13 cellular contexts compared by ENCODE assay signal in genomic region chr2:239979243-239980023, GRCh38. TPM values are rescaled to one million over a fixed set of nuclear protein-coding genes. Genes with fewer than 3 reads are reported as not detected.
DNase-seq lines count a peak whose midpoint lies in the region; ATAC-seq and TF ChIP-seq lines count a peak whose summit lies in the region.
"Had no signal": no experiment of that assay in that cellular context is flagged by ENCODE, and none has a peak within 500 bp of the region (broad histone marks: within the 10 kb centered on the region; RNA-seq: fewer than 3 reads in every experiment).

No MANE protein-coding gene starts in this region.

- peak; percentile 39 to 73 (median 50) for ATAC-seq in right lobe of liver
- ATAC-seq in body of pancreas, result no peak
- ATAC-seq: activated T-cell treated with anti-CD3 and anti-CD28 coated beads, Interleukin-2, amount 50 U/mL, for 4 hours; PC-3 had no signal

- no peaks in the 10 kb centered on the region for H3K4me1 ChIP-seq in right lobe of liver
- H3K4me1 ChIP-seq in uterus, result no peaks in the 10 kb centered on the region
- H3K4me1 ChIP-seq in body of pancreas, result no peaks in the 10 kb centered on the region

- H3K9me3 ChIP-seq in right lobe of liver, result no peaks in the 10 kb centered on the region
- no peaks in the 10 kb centered on the region for H3K9me3 ChIP-seq in uterus
- no peaks in the 10 kb centered on the region for H3K9me3 ChIP-seq in body of pancreas

- H3K27me3 ChIP-seq in right lobe of liver, result no peaks in the 10 kb centered on the region
- no peaks in the 10 kb centered on the region for H3K27me3 ChIP-seq in uterus
- no peaks in the 10 kb centered on the region for H3K27me3 ChIP-seq in body of pancreas

- no peak overlapping the region for H3K27ac ChIP-seq in VCaP
- no peak overlapping the region for H3K27ac ChIP-seq in right lobe of liver
- no peak overlapping the region for H3K27ac ChIP-seq in uterus
- H3K27ac ChIP-seq in body of pancreas, result no peak overlapping the region

- intact Hi-C loops in right lobe of liver (cut with DNase I) (no loop called here), uterus (cut with DNase I; ENCODE audit: low total_unique reads) (no loop called here), body of pancreas (cut with DNase I) (no loop called here)

- H3K4me3 ChIP-seq in fibroblast of pulmonary artery (replicated peaks; ENCODE audit: low read depth, low read length) (no peak overlapping the region), right lobe of liver (no peak overlapping the region), uterus (no peak overlapping the region), body of pancreas (no peak overlapping the region)

- TF ChIP-seq CTCF in VCaP (conservative IDR thresholded peaks at IDR 0.05) (0 out of 2 replicates have a peak, but pooled peaks have one; percentile 13), fibroblast of pulmonary artery (IDR thresholded peaks at IDR 0.05; ENCODE audit: low read length, missing control alignments) (peak; percentile 34), right lobe of liver (IDR thresholded peaks at IDR 0.05) (peak in 1 of 4 donors; percentile 6), uterus (IDR thresholded peaks at IDR 0.05) (peak; percentile 20 to 66 (median 51)), body of pancreas (IDR thresholded peaks at IDR 0.05) (no peak)

- TF ChIP-seq POLR2A in right lobe of liver (IDR thresholded peaks at IDR 0.05) (no peak), uterus (IDR thresholded peaks at IDR 0.05) (no peak), body of pancreas (IDR thresholded peaks at IDR 0.05) (no peak)

- 93% methylated on average over 12 of the region's 19 CpGs for WGBS in right lobe of liver (ENCODE audit: insufficient coverage, low coverage, low lambda C conversion rate, missing lambda C conversion rate)
- 94 to 96% methylated on average over 18 of the region's 19 CpGs for WGBS in body of pancreas, 2 donors

- DNase-seq in fibroblast of pulmonary artery (ENCODE audit: low read depth) (peak; percentile 31), right lobe of liver (no peak), uterus (peak in 1 of 2 donors; percentile 38), EL (no peak), body of pancreas (no peak), NCI-H774 (lab: John Stamatoyannopoulos, UW) (no peak)
- DNase-seq: activated T-cell treated with anti-CD3 and anti-CD28 coated beads, Interleukin-2, amount 50 U/mL, for 4 hours; central memory CD4-positive, alpha-beta T cell; NCI-H187; PC-3; T1000 had no signal

- H3K36me3 ChIP-seq in right lobe of liver (peaks cover 0 to 8% (median 6%) of the 10 kb centered on the region in 4 donors), uterus (no peaks in the 10 kb centered on the region), body of pancreas (replicated peaks in 1 of 2; ENCODE audit: insufficient read depth in 1 of 2, low read depth in 2 of 2) (no peaks in the 10 kb centered on the region)

RNA-seq across cellular contexts. Expression of gene NDUFA10, which starts 45.7 kb away (rescaled TPM):
- total RNA-seq in right lobe of liver, result 100 to 1,000 TPM in 5 of 6 experiments, 10 to 100 TPM in 1; 84.1 to 162 (median 116) TPM
- total RNA-seq in uterus, result 10 to 100 TPM; 21.8 to 92.5 (median 55.6) TPM
- total RNA-seq in body of pancreas, result 100 to 1,000 TPM in 1 of 2 donors, 10 to 100 TPM in 1; 39.2 to 113 TPM

RNA-seq across cellular contexts. Expression of gene OR6B2, which starts 50.8 kb away (rescaled TPM):
- total RNA-seq in right lobe of liver, result not detected
- not detected for total RNA-seq in uterus
- not detected for total RNA-seq in body of pancreas
- total RNA-seq: activated T-cell treated with anti-CD3 and anti-CD28 coated beads, Interleukin-2, amount 50 U/mL, for 4 hours; PC-3; subcutaneous adipose tissue had no signal

Comparison
In these comparisons a context has a peak if more than half of its experiments do, and no peak if none do; other contexts are left out.
1. CTCF ChIP-seq: peak in VCaP (single experiment), fibroblast of pulmonary artery (single experiment) and uterus (4 of 4); none in body of pancreas (0 of 7).